ENCODE assay signal across 23 cellular contexts in genomic region chr6:48691420-48691819, GRCh38.
"Had no signal": no experiment of that assay in that cellular context is flagged by ENCODE, and none has a peak within 500 bp of the region (broad histone marks: within the 10 kb centered on the region; RNA-seq: fewer than 3 reads in every experiment).

No MANE protein-coding gene starts in this region.

- ATAC-seq: K562, T-cell had no signal

- H3K9me2 ChIP-seq: SK-N-SH had no signal

- H3K27me3 ChIP-seq: MG63 had no signal

- H3K36me3 ChIP-seq: MG63 had no signal

- H3K9me3 ChIP-seq: SK-N-SH had no signal

- FAIRE-seq: HTR-8/SVneo, K562 had no signal

- H3K4me3 ChIP-seq: K562, MG63 had no signal

- H3K4me2 ChIP-seq: KMS-11, SK-N-SH had no signal

- DNase-seq: MG63; NCI-H1092 treated with DMSO at 0.1 percent for 48 hours; NCI-H1436; NCI-H187; NCI-H2029; NCI-H2081 treated with DMSO at 0.1 percent for 48 hours; NCI-H2171; NCI-H226; NCI-H446; NCI-H510A; NCI-H524 treated with DMSO at 0.1 percent for 48 hours; NCI-H69; NCI-H774; NK-92 treated with Interleukin-12 subunit alpha and Interleukin-12 subunit beta, amount 100 ng/mL, for 24 hours; SHP77; SK-N-SH; SW 1271; T-cell had no signal

- H3K27ac ChIP-seq: HL-60, KMS-11, RWPE1 had no signal

- H3K9ac ChIP-seq: KMS-11, SK-N-SH had no signal
